10 cellular contexts compared by ENCODE assay signal in the genomic region with DNA sequence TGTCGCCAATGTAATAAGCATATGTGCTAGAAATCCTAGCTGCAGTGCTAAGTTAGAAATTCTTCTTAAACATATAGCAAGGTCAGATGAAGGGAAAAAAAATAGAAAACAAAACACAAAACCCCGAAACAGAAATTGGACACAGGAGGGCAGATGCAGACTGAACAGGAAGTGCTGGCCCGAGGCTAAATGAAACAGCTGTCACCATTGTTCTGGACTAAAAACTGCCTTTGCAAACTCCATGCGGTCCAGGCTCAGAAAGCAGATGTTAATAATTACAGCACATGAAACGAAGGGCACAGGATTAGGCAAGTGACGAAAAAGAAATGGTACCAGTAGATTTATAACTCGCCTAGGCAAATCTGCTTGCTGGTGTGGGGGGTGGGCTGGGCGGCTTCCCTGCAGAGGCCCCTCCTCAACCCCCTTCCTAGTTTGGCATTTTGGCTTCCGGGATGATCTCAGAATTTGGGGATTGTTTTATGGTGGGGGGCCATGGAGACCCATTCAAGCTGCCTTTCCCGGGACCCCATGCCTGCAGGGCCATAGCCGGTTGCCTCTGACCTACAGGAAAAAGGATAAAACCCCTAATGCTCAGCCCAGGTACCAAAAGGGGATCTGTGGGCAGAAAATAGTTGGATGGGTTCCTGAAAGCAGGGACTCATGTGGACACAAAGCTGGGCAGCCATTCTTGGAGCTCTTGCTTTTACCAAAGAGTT. TPM values are rescaled to one million over a fixed set of nuclear protein-coding genes. Genes with fewer than 3 reads are reported as not detected.
DNase-seq lines count a peak whose midpoint lies in the region; ATAC-seq and TF ChIP-seq lines count a peak whose summit lies in the region.
"Had no signal": no experiment of that assay in that cellular context is flagged by ENCODE, and none has a peak within 500 bp of the region (broad histone marks: within the 10 kb centered on the region; RNA-seq: fewer than 3 reads in every experiment).

No MANE protein-coding gene starts in this region.

- intact Hi-C loops in activated T-helper 2 cell treated with anti-CD3 and anti-CD28 coated beads, Interferon-gamma antibody, Interleukin-2, Interleukin-4, amounts not matched to agents 10 μg/mL and 5 μg/mL and 100 μg/mL, durations not matched to agents 14 hours and 24 hours and 36 hours (cut with micrococcal nuclease): no loop called here

- H3K27ac ChIP-seq in RWPE2 (ENCODE audit: poor library complexity, severe bottlenecking): no peak overlapping the region
- peak overlapping the region; percentile 20 for H3K27ac ChIP-seq in suprapubic skin

- no peaks in the 10 kb centered on the region for H3K36me3 ChIP-seq in RWPE2 (ENCODE audit: low read depth)
- no peaks in the 10 kb centered on the region for H3K36me3 ChIP-seq in suprapubic skin

- H3K27me3 Mint-ChIP-seq in activated T-helper 2 cell treated with anti-CD3 and anti-CD28 coated beads, Interferon-gamma antibody, Interleukin-2, Interleukin-4, amounts not matched to agents 10 μg/mL and 5 μg/mL and 100 μg/mL, durations not matched to agents 14 hours and 24 hours and 36 hours (ENCODE audit: low read depth): no peaks in the 10 kb centered on the region

- TF ChIP-seq CTCF in RWPE2 (IDR thresholded peaks at IDR 0.05; ENCODE audit: poor library complexity, severe bottlenecking): peak; percentile 10
- no peak for TF ChIP-seq CTCF in suprapubic skin (IDR thresholded peaks at IDR 0.05)

- H3K4me3 ChIP-seq in RWPE2 (ENCODE audit: severe bottlenecking) (no peak overlapping the region), suprapubic skin (no peak overlapping the region)

- H3K9me3 Mint-ChIP-seq in activated T-helper 2 cell treated with anti-CD3 and anti-CD28 coated beads, Interferon-gamma antibody, Interleukin-2, Interleukin-4, amounts not matched to agents 10 μg/mL and 5 μg/mL and 100 μg/mL, durations not matched to agents 14 hours and 24 hours and 36 hours: no peaks in the 10 kb centered on the region
- H3K9me3 Mint-ChIP-seq: activated naive CD8-positive, alpha-beta T cell treated with anti-CD3 and anti-CD28 coated beads, Interleukin-2, amount 10 ng/mL, durations not matched to agents 7 days and 5 days had no signal

- H3K4me3 Mint-ChIP-seq in activated T-helper 2 cell treated with anti-CD3 and anti-CD28 coated beads, Interferon-gamma antibody, Interleukin-2, Interleukin-4, amounts not matched to agents 10 μg/mL and 5 μg/mL and 100 μg/mL, durations not matched to agents 14 hours and 24 hours and 36 hours (ENCODE audit: low read depth): no peak overlapping the region
- H3K4me3 Mint-ChIP-seq: activated naive CD8-positive, alpha-beta T cell treated with anti-CD3 and anti-CD28 coated beads, Interleukin-2, amount 10 ng/mL, durations not matched to agents 7 days and 5 days had no signal

- 34% methylated on average over 11 of the region's 11 CpGs for WGBS in suprapubic skin

- H3K4me1 Mint-ChIP-seq in activated T-helper 2 cell treated with anti-CD3 and anti-CD28 coated beads, Interferon-gamma antibody, Interleukin-2, Interleukin-4, amounts not matched to agents 10 μg/mL and 5 μg/mL and 100 μg/mL, durations not matched to agents 14 hours and 24 hours and 36 hours (ENCODE audit: low read depth): no peaks in the 10 kb centered on the region

- ATAC-seq in HG03097 (IDR thresholded peaks at IDR 0.05; ENCODE audit: low FRiP score, unreplicated experiment) (peak; percentile 83), RWPE2 (ENCODE audit: low read depth) (peak; percentile 42; the same call in 1 of the 3 replicates)

- TF ChIP-seq POLR2A in suprapubic skin (IDR thresholded peaks at IDR 0.05): no peak

- H3K4me1 ChIP-seq in RWPE2 (ENCODE audit: insufficient read depth, poor library complexity, severe bottlenecking) (no peaks in the 10 kb centered on the region), suprapubic skin (peaks cover 11% of the 10 kb centered on the region)

- no peak overlapping the region for H3K27ac Mint-ChIP-seq in activated T-helper 2 cell treated with anti-CD3 and anti-CD28 coated beads, Interferon-gamma antibody, Interleukin-2, Interleukin-4, amounts not matched to agents 10 μg/mL and 5 μg/mL and 100 μg/mL, durations not matched to agents 14 hours and 24 hours and 36 hours
- H3K27ac Mint-ChIP-seq: activated naive CD8-positive, alpha-beta T cell treated with anti-CD3 and anti-CD28 coated beads, Interleukin-2, amount 10 ng/mL, durations not matched to agents 7 days and 5 days had no signal

- no peak for TF ChIP-seq EP300 in suprapubic skin (IDR thresholded peaks at IDR 0.05)

- H3K27me3 ChIP-seq in RWPE2 (ENCODE audit: insufficient read depth, poor library complexity, severe bottlenecking) (peaks cover 3% of the 10 kb centered on the region), suprapubic skin (no peaks in the 10 kb centered on the region)

- H3K9me3 ChIP-seq in RWPE2 (ENCODE audit: severe bottlenecking) (no peaks in the 10 kb centered on the region), suprapubic skin (no peaks in the 10 kb centered on the region)

- DNase-seq in SIG-M5 treated with dmso at 0.1 percent for 504 hours (lab: John Stamatoyannopoulos, UW; ENCODE audit: unreplicated experiment) (peak; percentile 10), SIG-M5 (lab: John Stamatoyannopoulos, UW) (no peak), RWPE2 (ENCODE audit: low spot score) (no peak), suprapubic skin (ENCODE audit: low spot score in 2 of 2) (peak; percentile 58 to 70), cerebellar cortex (ENCODE audit: low spot score) (no peak)
- DNase-seq in activated T-helper 2 cell treated with anti-CD3 and anti-CD28 coated beads, Interferon-gamma antibody, Interleukin-2, Interleukin-4, amounts not matched to agents 10 μg/mL and 5 μg/mL and 100 μg/mL, durations not matched to agents 14 hours and 24 hours and 36 hours (ENCODE audit: low spot score): no peak
- no peak for DNase-seq in activated CD4-positive, CD25-positive, alpha-beta regulatory T cell (lab: John Stamatoyannopoulos, UW)
- DNase-seq: activated naive CD8-positive, alpha-beta T cell treated with anti-CD3 and anti-CD28 coated beads, Interleukin-2, amount 10 ng/mL, durations not matched to agents 7 days and 5 days; stimulated activated CD4-positive, alpha-beta T cell treated with anti-CD3 and anti-CD28 coated beads, Interleukin-1b, Interleukin-23, amount 100 ng/mL, for 48 hours had no signal

- no peaks in the 10 kb centered on the region for H3K36me3 Mint-ChIP-seq in activated T-helper 2 cell treated with anti-CD3 and anti-CD28 coated beads, Interferon-gamma antibody, Interleukin-2, Interleukin-4, amounts not matched to agents 10 μg/mL and 5 μg/mL and 100 μg/mL, durations not matched to agents 14 hours and 24 hours and 36 hours (ENCODE audit: low read depth)
- H3K36me3 Mint-ChIP-seq: activated naive CD8-positive, alpha-beta T cell treated with anti-CD3 and anti-CD28 coated beads, Interleukin-2, amount 10 ng/mL, durations not matched to agents 7 days and 5 days had no signal

RNA-seq across cellular contexts. Expression of gene EMX2, which starts 39.2 kb away (rescaled TPM):
- 1 to 10 TPM; 2.0 to 9.7 (median 2.5) TPM for total RNA-seq in suprapubic skin
- not detected in 2 replicates for total RNA-seq in activated T-helper 2 cell treated with anti-CD3 and anti-CD28 coated beads, Interferon-gamma antibody, Interleukin-2, Interleukin-4, amounts not matched to agents 10 μg/mL and 5 μg/mL and 100 μg/mL, durations not matched to agents 14 hours and 24 hours and 36 hours
- total RNA-seq: activated naive CD8-positive, alpha-beta T cell treated with anti-CD3 and anti-CD28 coated beads, Interleukin-2, amount 10 ng/mL, durations not matched to agents 7 days and 5 days had no signal

Comparison
In these comparisons a context has a peak if more than half of its experiments do, and no peak if none do; other contexts are left out.
1. DNase-seq: peak in SIG-M5 treated with dmso at 0.1 percent for 504 hours (single experiment) and suprapubic skin (2 of 2); none in SIG-M5 (single experiment), RWPE2 (single experiment), cerebellar cortex (single experiment), activated T-helper 2 cell treated with anti-CD3 and anti-CD28 coated beads, Interferon-gamma antibody, Interleukin-2, Interleukin-4, amounts not matched to agents 10 μg/mL and 5 μg/mL and 100 μg/mL, durations not matched to agents 14 hours and 24 hours and 36 hours (single experiment) and activated CD4-positive, CD25-positive, alpha-beta regulatory T cell (0 of 4).